ENCODE assay signal across 1 cellular context in genomic region chr6:92770540-92770939, GRCh38.
TF ChIP-seq lines count a peak whose summit lies in the region.

No MANE protein-coding gene starts in this region.

TF ChIP-seq in HEK293, 187 proteins besides CTCF, POLR2A, EP300 and RAD21 (continued from another document):
- TF ChIP-seq ZNF354C (tag by site-specific recombination; IDR thresholded peaks at IDR 0.05; ENCODE audit: borderline replicate concordance, low read depth) (no peak), ZNF292 (tag by site-specific recombination; IDR thresholded peaks at IDR 0.05; ENCODE audit: borderline replicate concordance, low read depth) (no peak)
- TF ChIP-seq, protein P1, sequence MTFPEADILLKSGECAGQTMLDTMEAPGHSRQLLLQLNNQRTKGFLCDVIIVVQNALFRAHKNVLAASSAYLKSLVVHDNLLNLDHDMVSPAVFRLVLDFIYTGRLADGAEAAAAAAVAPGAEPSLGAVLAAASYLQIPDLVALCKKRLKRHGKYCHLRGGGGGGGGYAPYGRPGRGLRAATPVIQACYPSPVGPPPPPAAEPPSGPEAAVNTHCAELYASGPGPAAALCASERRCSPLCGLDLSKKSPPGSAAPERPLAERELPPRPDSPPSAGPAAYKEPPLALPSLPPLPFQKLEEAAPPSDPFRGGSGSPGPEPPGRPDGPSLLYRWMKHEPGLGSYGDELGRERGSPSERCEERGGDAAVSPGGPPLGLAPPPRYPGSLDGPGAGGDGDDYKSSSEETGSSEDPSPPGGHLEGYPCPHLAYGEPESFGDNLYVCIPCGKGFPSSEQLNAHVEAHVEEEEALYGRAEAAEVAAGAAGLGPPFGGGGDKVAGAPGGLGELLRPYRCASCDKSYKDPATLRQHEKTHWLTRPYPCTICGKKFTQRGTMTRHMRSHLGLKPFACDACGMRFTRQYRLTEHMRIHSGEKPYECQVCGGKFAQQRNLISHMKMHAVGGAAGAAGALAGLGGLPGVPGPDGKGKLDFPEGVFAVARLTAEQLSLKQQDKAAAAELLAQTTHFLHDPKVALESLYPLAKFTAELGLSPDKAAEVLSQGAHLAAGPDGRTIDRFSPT (tag by site-specific recombination; IDR thresholded peaks at IDR 0.05) = no peak
